In the genomic region with DNA sequence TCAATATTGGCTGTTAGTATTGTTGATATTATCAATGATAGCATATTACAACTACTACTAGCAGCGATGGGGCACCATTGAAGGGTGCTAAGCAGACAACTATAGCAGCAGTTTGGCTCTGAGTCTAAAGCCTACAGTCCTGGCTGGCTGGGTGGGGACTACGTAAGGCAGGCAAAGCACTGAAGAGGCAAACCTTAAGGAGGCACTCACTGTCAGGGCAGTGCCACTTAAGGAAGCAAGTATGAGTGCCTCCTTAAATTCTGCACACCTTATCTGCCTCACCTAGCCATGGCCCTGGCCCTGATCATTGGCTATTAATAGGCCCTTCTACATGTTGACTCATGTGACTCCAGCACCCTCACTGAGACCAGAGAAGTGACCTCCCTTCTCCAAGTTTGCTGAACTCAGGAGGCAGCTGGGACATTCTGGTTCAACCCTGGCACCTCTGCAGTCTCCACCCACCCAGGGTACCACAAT, we compare ENCODE assay signal across 15 cellular contexts. TPM values are rescaled to one million over a fixed set of nuclear protein-coding genes. Genes with fewer than 3 reads are reported as not detected.
DNase-seq lines count a peak whose midpoint lies in the region; ATAC-seq lines count a peak whose summit lies in the region.
"Had no signal": no experiment of that assay in that cellular context is flagged by ENCODE, and none has a peak within 500 bp of the region (broad histone marks: within the 10 kb centered on the region; RNA-seq: fewer than 3 reads in every experiment).

No MANE protein-coding gene starts in this region.

- H3K4me1 ChIP-seq in esophagus (ENCODE audit: control insufficient read depth in 2 of 2, insufficient read depth in 2 of 2, low read length in 1 of 2) (peaks cover 2 to 20% of the 10 kb centered on the region in 2 donors), mucosa of rectum (ENCODE audit: control insufficient read depth in 2 of 2, insufficient read depth in 2 of 2, low read length in 2 of 2) (peaks cover 48 to 54% of the 10 kb centered on the region in 2 donors)

- 49 to 53% methylated on average over 2 of the region's 2 CpGs for WGBS in esophagus, 2 donors

- H3K27me3 ChIP-seq in MG63 (no peaks in the 10 kb centered on the region), esophagus (ENCODE audit: control insufficient read depth in 1 of 2, insufficient read depth in 2 of 2, low read length in 2 of 2) (no peaks in the 10 kb centered on the region), mucosa of rectum (ENCODE audit: control insufficient read depth in 2 of 2, insufficient read depth in 2 of 2, low read length in 2 of 2) (no peaks in the 10 kb centered on the region)

- no peaks in the 10 kb centered on the region for H3K36me3 ChIP-seq in MG63
- peaks cover 0 to 2% of the 10 kb centered on the region in 2 donors for H3K36me3 ChIP-seq in esophagus (ENCODE audit: control insufficient read depth in 2 of 2, insufficient read depth in 2 of 2, low read length in 1 of 2)
- peaks cover 0 to 4% of the 10 kb centered on the region in 2 donors for H3K36me3 ChIP-seq in mucosa of rectum (ENCODE audit: control insufficient read depth in 2 of 2, insufficient read depth in 2 of 2, low read length in 2 of 2)

- no peaks in the 10 kb centered on the region for H3K9me3 ChIP-seq in MG63
- no peaks in the 10 kb centered on the region for H3K9me3 ChIP-seq in esophagus (ENCODE audit: control insufficient read depth in 2 of 2, insufficient read depth in 1 of 2, low read depth in 1 of 2, low read length in 1 of 2)
- H3K9me3 ChIP-seq in mucosa of rectum (ENCODE audit: control insufficient read depth in 2 of 2, low read length in 2 of 2) = no peaks in the 10 kb centered on the region

- DNase-seq in A172 (ENCODE audit: low spot score) (peak; percentile 38), MG63 (peak; percentile 30), T-helper 2 cell (no peak), NCI-H1092 (lab: John Stamatoyannopoulos, UW) (no peak)
- DNase-seq: activated CD4-positive, CD25-positive, alpha-beta regulatory T cell treated with anti-CD3 and anti-CD28 coated beads, Interleukin-2, amount 50 U/mL, for 72 hours; cerebellar nuclear complex; NCI-H1092 treated with DMSO at 0.1 percent for 48 hours; NCI-H2171; stimulated activated naive CD4-positive, alpha-beta T cell had no signal

- H3K4me3 ChIP-seq in MG63 (no peak overlapping the region), esophagus (ENCODE audit: low read depth in 1 of 2, low read length in 2 of 2) (no peak overlapping the region), mucosa of rectum (ENCODE audit: low read length in 2 of 2) (peak overlapping the region in 1 of 2 donors; percentile 16)
- H3K4me3 ChIP-seq: smooth muscle cell had no signal

- peak overlapping the region; percentile 83 to 95 for H3K27ac ChIP-seq in esophagus (ENCODE audit: low read depth in 2 of 2, low read length in 1 of 2)
- peak overlapping the region; percentile 65 to 68 for H3K27ac ChIP-seq in mucosa of rectum (ENCODE audit: low read depth in 2 of 2, low read length in 2 of 2)

- H3K9ac ChIP-seq in mucosa of rectum (ENCODE audit: low read depth in 1 of 2, low read length in 2 of 2) = peak overlapping the region in 1 of 2 donors; percentile 23

- ATAC-seq in HG03439 (IDR thresholded peaks at IDR 0.05; ENCODE audit: unreplicated experiment) (no peak), HG03095 (IDR thresholded peaks at IDR 0.05; ENCODE audit: unreplicated experiment) (no peak)
- ATAC-seq: HepG2 had no signal

RNA-seq across cellular contexts. Expression of a gene that starts 20.6 kb away (rescaled TPM):
- 0.29 and 0.78 TPM in 2 replicates for total RNA-seq in A172 (2014; rRNA removed; shearing (Covaris generic))
- 0.03 and 1.3 TPM in 2 replicates for total RNA-seq in MG63 (2014; rRNA removed; shearing (Covaris generic); ENCODE audit: low replicate concordance)
- polyA plus RNA-seq in esophagus = 10 to 100 TPM; 21.0 to 24.3 TPM

Comparison
In these comparisons a context has a peak if more than half of its experiments do, and no peak if none do; other contexts are left out.
1. DNase-seq: peak in A172 (single experiment) and MG63 (single experiment); none in T-helper 2 cell (0 of 5) and NCI-H1092 (single experiment).